Comparison of ENCODE assay signal across 10 cellular contexts in the genomic region with DNA sequence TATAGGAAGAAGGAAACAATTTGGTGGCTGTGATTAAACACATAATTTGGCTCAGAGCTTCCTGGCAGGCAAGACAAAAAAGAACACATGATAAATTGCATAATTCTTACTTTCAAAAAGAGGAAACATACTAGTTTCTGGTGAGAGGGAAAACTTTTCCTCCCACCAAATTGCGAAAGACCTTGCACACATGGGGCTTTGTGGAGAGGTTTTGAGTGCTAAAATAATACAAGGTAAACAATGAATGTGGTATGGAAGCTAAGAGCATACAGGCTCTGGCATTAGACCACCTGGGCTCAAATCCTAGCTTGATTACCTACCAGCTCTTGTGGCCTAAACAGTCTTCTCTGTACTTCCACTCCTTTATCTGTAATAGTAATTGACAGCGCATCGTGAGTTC.
A peak's percentile ranks its signal among the peaks of the same experiment; 100 is the strongest.
DNase-seq lines count a peak whose midpoint lies in the region; ATAC-seq and TF ChIP-seq lines count a peak whose summit lies in the region.
"Had no signal": no experiment of that assay in that cellular context is flagged by ENCODE, and none has a peak within 500 bp of the region (broad histone marks: within the 10 kb centered on the region; RNA-seq: fewer than 3 reads in every experiment).

No MANE protein-coding gene starts in this region.

- in situ Hi-C loops in SK-MEL-5 (cut with HindIII; ENCODE audit: low pct_unique_long_range_greater_than_20kb, low sequenced_read_pairs): no loop called here

- no peaks in the 10 kb centered on the region for H3K27me3 ChIP-seq in foreskin keratinocyte

- H3K4me1 ChIP-seq in foreskin keratinocyte: peaks cover 39% of the 10 kb centered on the region

- peak; percentile 44 for DNase-seq in HCEC 1CT
- DNase-seq in SK-MEL-5 (ENCODE audit: low read depth, low spot score): peak; percentile 34
- peak; percentile 68 to 70 for DNase-seq in foreskin keratinocyte
- peak; percentile 63 for DNase-seq in renal cortical epithelial cell (ENCODE audit: low read depth)
- no peak for DNase-seq in HT-29 (ENCODE audit: low spot score)
- no peak for DNase-seq in activated CD4-positive, alpha-beta T cell treated with anti-CD3 and anti-CD28 coated beads for 4 hours
- DNase-seq: activated gamma-delta T cell treated with Interleukin-2 at 50 U/mL for 16 hours, SHP77 treated with DMSO at 0.1 percent for 48 hours had no signal

- TF ChIP-seq CTCF in foreskin keratinocyte (conservative IDR thresholded peaks at IDR 0.05): no peak

- ATAC-seq in foreskin keratinocyte (no peak), GM21786 (IDR thresholded peaks at IDR 0.05; ENCODE audit: unreplicated experiment) (no peak), GM21381 (IDR thresholded peaks at IDR 0.05; ENCODE audit: unreplicated experiment) (no peak)

- peak overlapping the region; percentile 94 for H3K27ac ChIP-seq in foreskin keratinocyte

Comparison
In these comparisons a context has a peak if more than half of its experiments do, and no peak if none do; other contexts are left out.
1. DNase-seq: peak in HCEC 1CT (single experiment), SK-MEL-5 (single experiment), foreskin keratinocyte (2 of 2) and renal cortical epithelial cell (single experiment); none in HT-29 (single experiment) and activated CD4-positive, alpha-beta T cell treated with anti-CD3 and anti-CD28 coated beads for 4 hours (0 of 2).